1 cellular context compared by ENCODE assay signal in genomic region chr16:88806491-88807111, GRCh38.
A peak's percentile ranks its signal among the peaks of the same experiment; 100 is the strongest.
TF ChIP-seq lines count a peak whose summit lies in the region.

No MANE protein-coding gene starts in this region.

TF ChIP-seq in HEK293, 187 proteins besides CTCF, POLR2A, EP300 and RAD21:
- TF ChIP-seq ZNF214 (tag by site-specific recombination; IDR thresholded peaks at IDR 0.05; ENCODE audit: borderline replicate concordance): no peak
- TF ChIP-seq ZIC2 (tag by site-specific recombination; IDR thresholded peaks at IDR 0.05): peak; percentile 29; the same call in 1 of the 2 replicates
- no peak for TF ChIP-seq ZNF555 (tag by site-specific recombination; conservative IDR thresholded peaks at IDR 0.05)
- peak; percentile 81 for TF ChIP-seq ZXDB (tag by site-specific recombination; IDR thresholded peaks at IDR 0.05)
- no peak for TF ChIP-seq ZNF132 (tag by site-specific recombination; IDR thresholded peaks at IDR 0.05; ENCODE audit: borderline replicate concordance)
- no peak for TF ChIP-seq ZNF561 (tag by site-specific recombination; IDR thresholded peaks at IDR 0.05; ENCODE audit: borderline replicate concordance)
- TF ChIP-seq ZNF768 (tag by site-specific recombination; IDR thresholded peaks at IDR 0.05): no peak
- no peak for TF ChIP-seq ZNF610 (tag by site-specific recombination; IDR thresholded peaks at IDR 0.05; ENCODE audit: borderline replicate concordance)
- 0 out of 2 replicates have a peak, but pooled peaks have one; percentile 10 for TF ChIP-seq BCL11A (tag by site-specific recombination; IDR thresholded peaks at IDR 0.05; ENCODE audit: low read depth)
- no peak for TF ChIP-seq ZNF48 (tag by site-specific recombination; IDR thresholded peaks at IDR 0.05)
- no peak for TF ChIP-seq ZNF112 (tag by site-specific recombination; IDR thresholded peaks at IDR 0.05)
- no peak for TF ChIP-seq ZNF701 (tag by site-specific recombination; IDR thresholded peaks at IDR 0.05)
- TF ChIP-seq ZNF785 (tag by site-specific recombination; IDR thresholded peaks at IDR 0.05): no peak
- TF ChIP-seq BCL11B (tag by site-specific recombination; IDR thresholded peaks at IDR 0.05; ENCODE audit: low read depth): no peak
- TF ChIP-seq ZNF544 (tag by site-specific recombination; IDR thresholded peaks at IDR 0.05): no peak
- no peak for TF ChIP-seq ZNF311 (tag by site-specific recombination; IDR thresholded peaks at IDR 0.05; ENCODE audit: borderline replicate concordance)
- no peak for TF ChIP-seq ZNF280C (tag by site-specific recombination; IDR thresholded peaks at IDR 0.05)
- TF ChIP-seq KLF9 (tag by site-specific recombination; IDR thresholded peaks at IDR 0.05; ENCODE audit: low read depth): no peak
TF ChIP-seq in HEK293: peak in this region for 3.
